In genomic region chr10:78756604-78757442, GRCh38 we compare ENCODE assay signal across 8 cellular contexts.
DNase-seq lines count a peak whose midpoint lies in the region; ATAC-seq, FAIRE-seq and TF ChIP-seq lines count a peak whose summit lies in the region.

No MANE protein-coding gene starts in this region.

- 66 to 73% methylated on average over 19 of the region's 19 CpGs for WGBS in pancreas, 2 donors

- H3K4me1 ChIP-seq in A673 (ENCODE audit: insufficient read depth, low read length, poor library complexity, severe bottlenecking) (peaks cover 35% of the 10 kb centered on the region), pancreas (no peaks in the 10 kb centered on the region)

- no peaks in the 10 kb centered on the region for H3K36me3 Mint-ChIP-seq in glutamatergic neuron (ENCODE audit: unreplicated experiment)
- no peaks in the 10 kb centered on the region for H3K36me3 Mint-ChIP-seq in progenitor cell of endocrine pancreas (ENCODE audit: insufficient read depth)

- peak overlapping the region; percentile 80 for H3K27ac Mint-ChIP-seq in glutamatergic neuron (ENCODE audit: unreplicated experiment)
- no peak overlapping the region for H3K27ac Mint-ChIP-seq in progenitor cell of endocrine pancreas

- intact Hi-C loops in A673 (cut with micrococcal nuclease; ENCODE audit: unreplicated experiment) (no loop called here), pancreas (cut with DNase I) (no loop called here)

- POLR2A ChIA-PET in A673 (lab: Charles Lee; ENCODE audit: low non-redundant PET), result no interaction called here

- DNase-seq in A673 (ENCODE audit: low spot score), result peak; percentile 84
- peak; percentile 79 for DNase-seq in HS-5 (ENCODE audit: low read depth)
- DNase-seq in activated T-cell treated with anti-CD3 and anti-CD28 coated beads, Interleukin-2, amount 50 U/mL, for 48 hours, result peak; percentile 46 to 53
- no peak for DNase-seq in glutamatergic neuron
- peak in 2 of 6 donors; percentile 58 to 74 for DNase-seq in pancreas
- DNase-seq in SHP77 treated with DMSO at 0.1 percent for 48 hours (lab: John Stamatoyannopoulos, UW), result no peak
- DNase-seq in progenitor cell of endocrine pancreas (ENCODE audit: low spot score, unreplicated experiment), result no peak

- no peak overlapping the region for H3K27ac ChIP-seq in A673 (ENCODE audit: low read depth, low read length, poor library complexity, severe bottlenecking)
- H3K27ac ChIP-seq in pancreas, result peak overlapping the region in 2 of 4 donors; percentile 60 to 62

- FAIRE-seq in pancreas (lab: Jason Lieb, UNC), result no peak

- BruUV-seq in A673 (replicated peaks; lab: Mats Ljungman, UMichigan), result no TSS peak

- ATAC-seq in pancreas (peak; percentile 55 to 92 (median 88)), HG03039 (IDR thresholded peaks at IDR 0.05; ENCODE audit: unreplicated experiment) (no peak)

- H3K27me3 ChIP-seq in A673 (replicated peaks; ENCODE audit: insufficient read depth, low read depth, low read length, poor library complexity), result no peaks in the 10 kb centered on the region
- no peaks in the 10 kb centered on the region for H3K27me3 ChIP-seq in pancreas

- H3K4me1 Mint-ChIP-seq in glutamatergic neuron (ENCODE audit: low read depth, unreplicated experiment), result peaks cover 24% of the 10 kb centered on the region
- H3K4me1 Mint-ChIP-seq in progenitor cell of endocrine pancreas (ENCODE audit: low read depth), result peaks cover 5% of the 10 kb centered on the region

- H3K9me3 Mint-ChIP-seq in glutamatergic neuron (ENCODE audit: unreplicated experiment) (peaks cover 6% of the 10 kb centered on the region), progenitor cell of endocrine pancreas (ENCODE audit: low read depth) (no peaks in the 10 kb centered on the region)

- peaks cover 7% of the 10 kb centered on the region for H3K27me3 Mint-ChIP-seq in glutamatergic neuron (ENCODE audit: unreplicated experiment)
- H3K27me3 Mint-ChIP-seq in progenitor cell of endocrine pancreas, result peaks cover 57% of the 10 kb centered on the region

- no peak for TF ChIP-seq CTCF in A673 (conservative IDR thresholded peaks at IDR 0.05; ENCODE audit: low read depth, low read length)
- no peak for TF ChIP-seq CTCF in glutamatergic neuron (IDR thresholded peaks at IDR 0.05; ENCODE audit: partially characterized antibody, unreplicated experiment)
- no peak for TF ChIP-seq CTCF in pancreas (IDR thresholded peaks at IDR 0.05)
- no peak for TF ChIP-seq CTCF in progenitor cell of endocrine pancreas (IDR thresholded peaks at IDR 0.05; ENCODE audit: unreplicated experiment)

- H3K9me3 ChIP-seq in A673 (ENCODE audit: low read depth, low read length, poor library complexity, severe bottlenecking), result no peaks in the 10 kb centered on the region
- H3K9me3 ChIP-seq in pancreas, result no peaks in the 10 kb centered on the region

- H3K36me3 ChIP-seq in A673 (ENCODE audit: insufficient read depth, low read length, poor library complexity, severe bottlenecking), result no peaks in the 10 kb centered on the region
- no peaks in the 10 kb centered on the region for H3K36me3 ChIP-seq in pancreas

- H3K4me3 ChIP-seq in A673 (ENCODE audit: low read depth, low read length, poor library complexity, severe bottlenecking), result no peak overlapping the region
- no peak overlapping the region for H3K4me3 ChIP-seq in pancreas

- CTCF ChIA-PET in A673 (lab: Charles Lee), result no interaction called here

- H3K4me3 Mint-ChIP-seq in glutamatergic neuron (ENCODE audit: unreplicated experiment) (no peak overlapping the region), progenitor cell of endocrine pancreas (ENCODE audit: low read depth) (no peak overlapping the region)

Comparison
In these comparisons a context has a peak if more than half of its experiments do, and no peak if none do; other contexts are left out.
1. DNase-seq: peak in A673 (single experiment), HS-5 (single experiment) and activated T-cell treated with anti-CD3 and anti-CD28 coated beads, Interleukin-2, amount 50 U/mL, for 48 hours (2 of 2); none in glutamatergic neuron (single experiment), SHP77 treated with DMSO at 0.1 percent for 48 hours (single experiment) and progenitor cell of endocrine pancreas (single experiment).